ENCODE assay signal across 9 cellular contexts in the genomic region with DNA sequence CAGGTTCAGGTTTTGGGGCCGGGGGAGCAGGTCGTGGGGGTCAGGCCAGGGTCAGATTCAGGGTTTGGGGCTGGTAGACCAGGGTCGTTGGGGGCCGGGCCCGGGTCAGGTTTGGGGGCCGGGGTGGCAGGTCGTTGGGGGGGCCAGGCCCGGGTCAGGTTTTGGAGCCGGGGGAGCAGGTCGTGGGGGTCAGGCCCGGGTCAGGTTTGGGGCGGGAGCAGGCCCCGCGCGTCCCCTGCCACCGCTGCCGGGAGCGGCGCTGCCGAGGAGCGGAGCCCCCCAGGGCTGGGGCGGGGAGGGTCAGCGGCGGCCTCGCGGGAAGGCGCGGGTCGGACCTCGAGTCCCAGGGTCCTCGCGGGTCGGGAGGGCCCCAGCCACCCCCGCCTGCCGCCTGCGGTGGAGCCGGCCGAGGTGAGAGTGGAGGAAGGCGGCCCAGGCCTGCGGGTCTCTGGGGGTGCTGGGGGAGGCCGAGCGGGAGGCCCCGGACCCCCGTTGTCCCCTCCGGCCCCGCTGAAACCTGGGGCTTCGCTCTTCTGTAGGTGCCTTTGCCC. TPM values are rescaled to one million over a fixed set of nuclear protein-coding genes. Genes with fewer than 3 reads are reported as not detected.
DNase-seq lines count a peak whose midpoint lies in the region; TF ChIP-seq lines count a peak whose summit lies in the region.
"Had no signal": no experiment of that assay in that cellular context is flagged by ENCODE, and none has a peak within 500 bp of the region (broad histone marks: within the 10 kb centered on the region; RNA-seq: fewer than 3 reads in every experiment).

No MANE protein-coding gene starts in this region.

- CTCF ChIA-PET in activated CD4-positive, alpha-beta memory T cell treated with anti-CD3 and anti-CD28 coated beads for 36 hours (lab: Charles Lee) = interaction anchor here (0.9 kb wide), 1 partner anchor 58 kb away, joined by 3 read pairs; the partner anchor contains the start of gene TUBGCP6

- H3K27me3 ChIP-seq in HAP-1 (ENCODE audit: low read depth) = no peaks in the 10 kb centered on the region
- H3K27me3 ChIP-seq in right atrium auricular region = no peaks in the 10 kb centered on the region
- H3K27me3 ChIP-seq: adrenal gland had no signal

- peak overlapping the region; percentile 58 for H3K4me3 ChIP-seq in HAP-1
- peak overlapping the region; percentile 80 to 83 for H3K4me3 ChIP-seq in right atrium auricular region
- H3K4me3 ChIP-seq in skin epidermis = peak overlapping the region; percentile 48 to 81 (median 71)

- TF ChIP-seq CTCF in right atrium auricular region (IDR thresholded peaks at IDR 0.05) = no peak

- peak overlapping the region; percentile 89 for H3K27ac Mint-ChIP-seq in activated CD4-positive, alpha-beta memory T cell treated with anti-CD3 and anti-CD28 coated beads for 36 hours

- H3K36me3 Mint-ChIP-seq in activated CD4-positive, alpha-beta memory T cell treated with anti-CD3 and anti-CD28 coated beads for 36 hours = peaks cover 5% of the 10 kb centered on the region

- in situ Hi-C loops in HAP-1 (cut with MboI; ENCODE audit: low sequenced_read_pairs) = no loop called here

- POLR2A ChIA-PET in activated CD4-positive, alpha-beta memory T cell treated with anti-CD3 and anti-CD28 coated beads for 36 hours (lab: Charles Lee) = interaction anchor here (1.2 to 1.4 kb wide), 2 partner anchors 11 to 339 kb away, joined by 3 to 4 read pairs; partner anchors contain the start of gene SCO2

- H3K27ac ChIP-seq in right atrium auricular region = peak overlapping the region; percentile 67 to 85
- peak overlapping the region; percentile 64 to 90 (median 84) for H3K27ac ChIP-seq in skin epidermis

- no peaks in the 10 kb centered on the region for H3K9me3 Mint-ChIP-seq in activated CD4-positive, alpha-beta memory T cell treated with anti-CD3 and anti-CD28 coated beads for 36 hours

- H3K27me3 Mint-ChIP-seq in activated CD4-positive, alpha-beta memory T cell treated with anti-CD3 and anti-CD28 coated beads for 36 hours = no peaks in the 10 kb centered on the region

- H3K4me3 Mint-ChIP-seq in activated CD4-positive, alpha-beta memory T cell treated with anti-CD3 and anti-CD28 coated beads for 36 hours = peak overlapping the region; percentile 88

- H3K36me3 ChIP-seq in HAP-1 (replicated peaks) (peaks cover 15% of the 10 kb centered on the region), right atrium auricular region (no peaks in the 10 kb centered on the region)
- H3K36me3 ChIP-seq: adrenal gland had no signal

- no peaks in the 10 kb centered on the region for H3K9me3 ChIP-seq in HAP-1
- H3K9me3 ChIP-seq in right atrium auricular region = no peaks in the 10 kb centered on the region
- H3K9me3 ChIP-seq: adrenal gland had no signal

- DNase-seq in HAP-1 (ENCODE audit: low spot score in 2 of 2) = no peak
- DNase-seq in activated CD4-positive, alpha-beta memory T cell treated with anti-CD3 and anti-CD28 coated beads for 36 hours = no peak
- no peak for DNase-seq in right atrium auricular region (ENCODE audit: low spot score)
- DNase-seq in dedifferentiated amniotic fluid mesenchymal stem cell (ENCODE audit: extremely low spot score) = no peak
- no peak for DNase-seq in SHP77 (lab: John Stamatoyannopoulos, UW)
- DNase-seq in activated effector memory CD4-positive, alpha-beta T cell treated with anti-CD3 and anti-CD28 coated beads, Interleukin-2, amount 50 U/mL, for 16 hours = no peak
- DNase-seq in SW 1271 (lab: John Stamatoyannopoulos, UW) = no peak

- H3K4me1 Mint-ChIP-seq in activated CD4-positive, alpha-beta memory T cell treated with anti-CD3 and anti-CD28 coated beads for 36 hours (ENCODE audit: low read depth) = peaks cover 30% of the 10 kb centered on the region

- intact Hi-C loops in activated CD4-positive, alpha-beta memory T cell treated with anti-CD3 and anti-CD28 coated beads for 36 hours (cut with micrococcal nuclease) = no loop called here

- peaks cover 21% of the 10 kb centered on the region for H3K4me1 ChIP-seq in HAP-1
- H3K4me1 ChIP-seq in right atrium auricular region = peaks cover 5 to 68% of the 10 kb centered on the region in 2 donors

RNA-seq across cellular contexts. Expression of gene TRABD, which starts 0.5 kb away (rescaled TPM):
- 10 to 100 TPM; 88.6 to 89.2 TPM for total RNA-seq in activated CD4-positive, alpha-beta memory T cell treated with anti-CD3 and anti-CD28 coated beads for 36 hours
- total RNA-seq in right atrium auricular region = 10 to 100 TPM; 12.3 to 20.0 TPM

RNA-seq across cellular contexts. Expression of gene SELENOO, which starts 14.6 kb away (rescaled TPM):
- 10 to 100 TPM; 18.8 to 19.7 TPM for total RNA-seq in activated CD4-positive, alpha-beta memory T cell treated with anti-CD3 and anti-CD28 coated beads for 36 hours
- 10 to 100 TPM; 18.0 to 20.0 TPM for total RNA-seq in right atrium auricular region

RNA-seq across cellular contexts. Expression of gene PANX2, which starts 15.7 kb away (rescaled TPM):
- 1 to 10 TPM; 3.3 to 3.5 TPM for total RNA-seq in activated CD4-positive, alpha-beta memory T cell treated with anti-CD3 and anti-CD28 coated beads for 36 hours
- total RNA-seq in right atrium auricular region = 1 to 10 TPM in 1 of 2 donors, under 1 TPM in 1; 0.67 to 1.7 TPM

RNA-seq across cellular contexts. Expression of gene TUBGCP6, which starts 58.6 kb away (rescaled TPM):
- total RNA-seq in activated CD4-positive, alpha-beta memory T cell treated with anti-CD3 and anti-CD28 coated beads for 36 hours = 10 to 100 TPM; 41.4 to 43.8 TPM
- total RNA-seq in right atrium auricular region = 10 to 100 TPM; 19.5 to 22.1 TPM

Comparison
In these comparisons a context has a peak if more than half of its experiments do, and no peak if none do; other contexts are left out.
1. RNA of gene TRABD, which starts 0.5 kb away (total RNA-seq): 88.6 to 89.2 TPM in activated CD4-positive, alpha-beta memory T cell treated with anti-CD3 and anti-CD28 coated beads for 36 hours; 12.3 to 20.0 TPM in right atrium auricular region; every median in the first group is over 4 times any median in the second.
2. Peak in every context shown above with its lines, with median percentiles within 50 percentile points of each other: H3K4me3 ChIP-seq.